Comparison of ENCODE assay signal across 35 cellular contexts in genomic region chr1:41436281-41437010, GRCh38. TPM values are rescaled to one million over a fixed set of nuclear protein-coding genes. Genes with fewer than 3 reads are reported as not detected.
DNase-seq lines count a peak whose midpoint lies in the region; ATAC-seq and TF ChIP-seq lines count a peak whose summit lies in the region.
"Had no signal": no experiment of that assay in that cellular context is flagged by ENCODE, and none has a peak within 500 bp of the region (broad histone marks: within the 10 kb centered on the region; RNA-seq: fewer than 3 reads in every experiment).

No MANE protein-coding gene starts in this region.

- H3K79me1 ChIP-seq in trophoblast cell (ENCODE audit: low read length), result peaks cover 56% of the 10 kb centered on the region

- H3K36me3 ChIP-seq in GM23338 (ENCODE audit: insufficient read depth) (no peaks in the 10 kb centered on the region), SK-N-SH (replicated peaks in 1 of 2; ENCODE audit: control insufficient read depth in 1 of 2, insufficient read depth in 2 of 2, low read length in 1 of 2) (peaks cover 0 to 6% of the 10 kb centered on the region in 2 experiments), trophoblast cell (ENCODE audit: control insufficient read depth in 1 of 2, insufficient read depth in 2 of 2, low read length in 2 of 2) (no peaks in the 10 kb centered on the region)
- H3K36me3 ChIP-seq: ascending aorta, cardiac muscle cell, colonic mucosa, left lung, suprapubic skin, uterus, WERI-Rb-1 had no signal

- DNase-seq in GM23338 (ENCODE audit: low spot score) (no peak), SK-N-SH (no peak), islet precursor cell (peak; percentile 85), trophoblast cell (peak in 1 of 2 donors; percentile 53), cortex of kidney (lab: John Stamatoyannopoulos, UW) (no peak), ureter (ENCODE audit: low spot score) (no peak)
- DNase-seq: activated CD4-positive, alpha-beta T cell treated with anti-CD3 and anti-CD28 coated beads for 4 hours; activated CD8-positive, alpha-beta T cell treated with anti-CD3 and anti-CD28 coated beads, Interleukin-2, amount 10 ng/mL, durations not matched to agents 7 days and 5 days; activated effector memory CD4-positive, alpha-beta T cell treated with Interleukin-2 at 50 U/mL for 16 hours; CD4-positive, alpha-beta T cell; colonic mucosa; effector memory CD4-positive, alpha-beta T cell; erythroblast; left lung; naive thymus-derived CD4-positive, alpha-beta T cell; NCI-H1417; NCI-H2029 treated with DMSO at 0.1 percent for 48 hours; NCI-H526; occipital lobe; Right ventricle myocardium superior; stimulated activated naive CD4-positive, alpha-beta T cell treated with Interleukin-2 at 50 U/mL for 16 hours; SW 1271; uterus had no signal

- H3K9me3 ChIP-seq in SK-N-SH, result no peaks in the 10 kb centered on the region
- H3K9me3 ChIP-seq in trophoblast cell (ENCODE audit: insufficient read depth, low read depth, low read length), result no peaks in the 10 kb centered on the region
- H3K9me3 ChIP-seq: ascending aorta, colonic mucosa, left lung, suprapubic skin, uterus had no signal

- H3K27ac Mint-ChIP-seq in GM23338, result no peak overlapping the region
- H3K27ac Mint-ChIP-seq: activated CD8-positive, alpha-beta T cell treated with anti-CD3 and anti-CD28 coated beads, Interleukin-2, amount 10 ng/mL, durations not matched to agents 7 days and 5 days; activated naive CD8-positive, alpha-beta T cell; CD4-positive, alpha-beta T cell; naive thymus-derived CD4-positive, alpha-beta T cell had no signal

- POLR2A ChIA-PET in SK-N-SH (lab: Yijun Ruan, JAX), result no interaction called here

- H3K9me2 ChIP-seq in GM23338 (ENCODE audit: insufficient read depth) (no peaks in the 10 kb centered on the region), SK-N-SH (no peaks in the 10 kb centered on the region)

- no peak for TF ChIP-seq RAD21 in SK-N-SH (IDR thresholded peaks at IDR 0.05; ENCODE audit: low read length)

- H3K9ac ChIP-seq in SK-N-SH (peak overlapping the region; percentile 73; the same call in 1 of the 2 replicates), trophoblast cell (ENCODE audit: low read length) (no peak overlapping the region)

- ATAC-seq in GM23338, result no peak
- ATAC-seq in GM19035 (IDR thresholded peaks at IDR 0.05; ENCODE audit: unreplicated experiment), result no peak
- ATAC-seq in HG03520 (IDR thresholded peaks at IDR 0.05; ENCODE audit: unreplicated experiment), result no peak
- ATAC-seq: activated CD8-positive, alpha-beta T cell treated with anti-CD3 and anti-CD28 coated beads, Interleukin-2, amount 10 ng/mL, durations not matched to agents 7 days and 5 days; left lung; naive thymus-derived CD4-positive, alpha-beta T cell had no signal

- H2BK120ac ChIP-seq in trophoblast cell (ENCODE audit: insufficient read depth, low read length, poor library complexity), result peak overlapping the region; percentile 100

- peak overlapping the region; percentile 88 for H2AK5ac ChIP-seq in trophoblast cell (ENCODE audit: low read length)

- peaks cover 12% of the 10 kb centered on the region for H3K4me1 Mint-ChIP-seq in GM23338

- no peak overlapping the region for H3K4me3 ChIP-seq in GM23338
- H3K4me3 ChIP-seq in SK-N-SH (ENCODE audit: low read depth in 2 of 2, low read length in 1 of 2), result peak overlapping the region in 1 of 2 experiments; percentile 49; a peak in 1 of 4 replicates
- no peak overlapping the region for H3K4me3 ChIP-seq in trophoblast cell (ENCODE audit: low read depth, low read length)
- H3K4me3 ChIP-seq: ascending aorta, cardiac muscle cell, colonic mucosa, left lung, PC-9, skin epidermis, suprapubic skin, uterus had no signal

- TF ChIP-seq EP300 in SK-N-SH (IDR thresholded peaks at IDR 0.05; ENCODE audit: borderline replicate concordance in 1 of 2, low read depth in 1 of 2, low read length in 1 of 2), result no peak

- peak overlapping the region; percentile 90 for H3K4ac ChIP-seq in trophoblast cell (ENCODE audit: low read depth, low read length)

- H4K20me1 ChIP-seq in GM23338 (replicated peaks; ENCODE audit: insufficient read depth) (no peaks in the 10 kb centered on the region), SK-N-SH (ENCODE audit: insufficient read depth) (no peaks in the 10 kb centered on the region)

- H3K14ac ChIP-seq in trophoblast cell (ENCODE audit: low read length), result peak overlapping the region; percentile 96

- peak overlapping the region; percentile 93 for H3K18ac ChIP-seq in trophoblast cell (ENCODE audit: low read length)

- H4K91ac ChIP-seq in trophoblast cell (ENCODE audit: low read depth, low read length), result peak overlapping the region; percentile 100

- CTCF ChIA-PET in SK-N-SH (lab: Yijun Ruan, JAX), result interaction anchor here (0.6 to 6.5 kb wide), 9 partner anchors 9 to 169 kb away, joined by 3 to 64 read pairs (median 6); no protein-coding TSS in a partner anchor

- no peaks in the 10 kb centered on the region for H3K4me1 ChIP-seq in GM23338 (ENCODE audit: insufficient read depth)
- peaks cover 41 to 54% of the 10 kb centered on the region in 2 experiments for H3K4me1 ChIP-seq in SK-N-SH (ENCODE audit: control insufficient read depth in 1 of 2, insufficient read depth in 2 of 2, low read depth in 1 of 2, low read length in 1 of 2)
- peaks cover 33 to 50% of the 10 kb centered on the region in 2 experiments for H3K4me1 ChIP-seq in trophoblast cell (ENCODE audit: control insufficient read depth in 1 of 2, insufficient read depth in 2 of 2, low read length in 2 of 2)

- H3K79me2 ChIP-seq in GM23338 (replicated peaks; ENCODE audit: insufficient read depth) (no peaks in the 10 kb centered on the region), SK-N-SH (ENCODE audit: insufficient read depth) (peaks cover 84% of the 10 kb centered on the region), trophoblast cell (ENCODE audit: control insufficient read depth, insufficient read depth, low read length, poor library complexity) (peaks cover 11% of the 10 kb centered on the region)

- peak overlapping the region; percentile 93 for H4K8ac ChIP-seq in trophoblast cell (ENCODE audit: low read depth, low read length)

- no peaks in the 10 kb centered on the region; the same call in 2 of the 3 replicates for H3K36me3 Mint-ChIP-seq in GM23338 (ENCODE audit: low read depth)
- H3K36me3 Mint-ChIP-seq: activated naive CD8-positive, alpha-beta T cell; naive thymus-derived CD4-positive, alpha-beta T cell had no signal

- H3F3A ChIP-seq in GM23338 (replicated peaks; ENCODE audit: low read depth) (no peaks in the 10 kb centered on the region), SK-N-SH (replicated peaks; ENCODE audit: insufficient read depth) (peaks cover 29% of the 10 kb centered on the region)

- H2AFZ ChIP-seq in GM23338 (peak overlapping the region; percentile 90), SK-N-SH (ENCODE audit: low read depth) (no peak overlapping the region), trophoblast cell (ENCODE audit: insufficient read depth, low read length, poor library complexity) (no peak overlapping the region)
- H2AFZ ChIP-seq: PC-9 had no signal

- H3K27me3 ChIP-seq in GM23338 (ENCODE audit: insufficient read depth) (no peaks in the 10 kb centered on the region), SK-N-SH (ENCODE audit: insufficient read depth) (no peaks in the 10 kb centered on the region), trophoblast cell (ENCODE audit: insufficient read depth, low read length) (no peaks in the 10 kb centered on the region)
- H3K27me3 ChIP-seq: ascending aorta, cardiac muscle cell, colonic mucosa, uterus had no signal

- H3K27ac ChIP-seq in GM23338 (ENCODE audit: low read depth) (no peak overlapping the region), SK-N-SH (ENCODE audit: low read depth in 2 of 2, low read length in 1 of 2) (peak overlapping the region; percentile 81 to 88), trophoblast cell (ENCODE audit: low read depth, low read length) (peak overlapping the region; percentile 99)
- H3K27ac ChIP-seq: ascending aorta, cardiac muscle cell, colonic mucosa, HL-60, left lung, PC-9, suprapubic skin, uterus, WERI-Rb-1 had no signal

- TF ChIP-seq CTCF in GM23338 (conservative IDR thresholded peaks at IDR 0.05; ENCODE audit: low read depth in 2 of 2) (no peak), SK-N-SH (IDR thresholded peaks at IDR 0.05) (no peak)

- peak overlapping the region; percentile 96 for H2BK5ac ChIP-seq in trophoblast cell (ENCODE audit: low read depth, low read length, poor library complexity)

- 76% methylated on average over 5 of the region's 5 CpGs for WGBS in SK-N-SH (ENCODE audit: low lambda C conversion rate)
- no CpG with 5 or more reads among the region's 5 CpGs for WGBS in trophoblast cell (ENCODE audit: extremely low coverage, insufficient coverage, insufficient read length)

- peaks cover 11% of the 10 kb centered on the region for H3K27me3 Mint-ChIP-seq in GM23338 (ENCODE audit: insufficient read depth, low read depth, poor library complexity)

- H3K4me2 ChIP-seq in GM23338, result no peak overlapping the region
- H3K4me2 ChIP-seq in SK-N-SH, result peak overlapping the region; percentile 80
- H3K4me2 ChIP-seq in trophoblast cell (ENCODE audit: low read length), result peak overlapping the region; percentile 36
- H3K4me2 ChIP-seq: PC-9 had no signal

- peak overlapping the region; percentile 84 for H2BK12ac ChIP-seq in trophoblast cell (ENCODE audit: low read length)

- no peak overlapping the region for H3K4me3 Mint-ChIP-seq in GM23338
- H3K4me3 Mint-ChIP-seq: activated CD8-positive, alpha-beta T cell treated with anti-CD3 and anti-CD28 coated beads, Interleukin-2, amount 10 ng/mL, durations not matched to agents 7 days and 5 days; activated naive CD8-positive, alpha-beta T cell; CD4-positive, alpha-beta T cell; H9; naive thymus-derived CD4-positive, alpha-beta T cell had no signal

- no peaks in the 10 kb centered on the region; the same call in 2 of the 3 replicates for H3K9me3 Mint-ChIP-seq in GM23338
- H3K9me3 Mint-ChIP-seq: CD4-positive, alpha-beta T cell; H9; naive thymus-derived CD4-positive, alpha-beta T cell had no signal

- no peak overlapping the region for H3K23ac ChIP-seq in trophoblast cell (ENCODE audit: low read length)

- peak overlapping the region; percentile 6 for H4K12ac ChIP-seq in trophoblast cell (ENCODE audit: low read depth, low read length)

TF ChIP-seq in SK-N-SH, 30 proteins besides CTCF, POLR2A, EP300 and RAD21 (continues in another document):
- TF ChIP-seq NRF1 (IDR thresholded peaks at IDR 0.05; ENCODE audit: low read depth, low read length), result no peak

RNA-seq across cellular contexts. Expression of gene EDN2, which starts 48.0 kb away (rescaled TPM):
- not detected in 2 replicates for total RNA-seq in GM23338 (2014; rRNA removed; shearing (Covaris generic))
- polyA plus RNA-seq in GM23338 (2016; fragmentation: Nextera tagmentation; extraction: Ambion mirVana), result not detected in 2 replicates
- polyA plus RNA-seq in SK-N-SH (2012; rRNA removed), result 0.97 and 1.7 TPM in 2 replicates
- polyA plus RNA-seq in SK-N-SH (2012; cell fraction: cytosol; rRNA removed), result 0.77 and 0.84 TPM in 2 replicates
- 0.75 and 1.2 TPM in 2 replicates for polyA plus RNA-seq in SK-N-SH (2012; cell fraction: nucleus; rRNA removed)
- polyA plus RNA-seq in trophoblast cell (2013), result 0.14 and 0.19 TPM in 2 replicates
- total RNA-seq in ureter, result 5.3 TPM
- total RNA-seq: activated CD8-positive, alpha-beta T cell treated with anti-CD3 and anti-CD28 coated beads, Interleukin-2, amount 10 ng/mL, durations not matched to agents 7 days and 5 days; ascending aorta; CD4-positive, alpha-beta T cell; mesenteric fat pad; naive thymus-derived CD4-positive, alpha-beta T cell; occipital lobe had no signal
- polyA plus RNA-seq: naive thymus-derived CD4-positive, alpha-beta T cell had no signal
